In genomic region chr5:178279723-178280438, GRCh38 we compare ENCODE assay signal across 8 cellular contexts. TPM values are rescaled to one million over a fixed set of nuclear protein-coding genes. Genes with fewer than 3 reads are reported as not detected.
A peak's percentile ranks its signal among the peaks of the same experiment; 100 is the strongest.
DNase-seq lines count a peak whose midpoint lies in the region; ATAC-seq, FAIRE-seq and TF ChIP-seq lines count a peak whose summit lies in the region.

No MANE protein-coding gene starts in this region.

- H3K27me3 ChIP-seq in neutrophil (no peaks in the 10 kb centered on the region), suprapubic skin (peaks cover 24% of the 10 kb centered on the region)

- ATAC-seq in HG03342 (IDR thresholded peaks at IDR 0.05; ENCODE audit: unreplicated experiment) = peak; percentile 56

- TF ChIP-seq CTCF in neutrophil (IDR thresholded peaks at IDR 0.05) (peak; percentile 82), suprapubic skin (IDR thresholded peaks at IDR 0.05) (peak; percentile 41 to 85)

- no peak for TF ChIP-seq POLR2A in suprapubic skin (IDR thresholded peaks at IDR 0.05)

- no peak for TF ChIP-seq EP300 in suprapubic skin (IDR thresholded peaks at IDR 0.05)

- H3K36me3 ChIP-seq in neutrophil = no peaks in the 10 kb centered on the region
- no peaks in the 10 kb centered on the region for H3K36me3 ChIP-seq in suprapubic skin

- H3K4me1 ChIP-seq in neutrophil (ENCODE audit: control insufficient read depth in 1 of 2, insufficient read depth in 1 of 2, low read depth in 1 of 2, low read length in 1 of 2) = peaks cover 6 to 9% of the 10 kb centered on the region in 2 experiments
- H3K4me1 ChIP-seq in suprapubic skin = peaks cover 9% of the 10 kb centered on the region

- 27% methylated on average over 12 of the region's 33 CpGs for WGBS in suprapubic skin

- DNase-seq in G401 (ENCODE audit: low spot score) (peak; percentile 87), RCC 7860 (ENCODE audit: low spot score) (peak; percentile 48), foreskin melanocyte (peak; percentile 41), suprapubic skin (ENCODE audit: low spot score in 2 of 2) (peak; percentile 82 to 88), NCI-H446 treated with DMSO at 0.1 percent for 48 hours (lab: John Stamatoyannopoulos, UW) (no peak)
- DNase-seq in activated T-helper 1 cell treated with anti-CD3 and anti-CD28 coated beads, Interleukin-2, amount 50 U/mL, for 16 hours (ENCODE audit: low read depth in 1 of 2, low spot score in 1 of 2) = peak; percentile 19 to 35

- H3K9me3 ChIP-seq in neutrophil = peaks cover 4% of the 10 kb centered on the region
- H3K9me3 ChIP-seq in suprapubic skin = peaks cover 8% of the 10 kb centered on the region

- H3K27ac ChIP-seq in neutrophil = no peak overlapping the region
- H3K27ac ChIP-seq in suprapubic skin = no peak overlapping the region

- FAIRE-seq in RCC 7860 (lab: Jason Lieb, UNC) = no peak

- in situ Hi-C loops in G401 (cut with HindIII; ENCODE audit: low sequenced_read_pairs) = no loop called here

- H3K4me3 ChIP-seq in neutrophil (ENCODE audit: low read depth in 1 of 2, low read length in 1 of 2) = no peak overlapping the region
- H3K4me3 ChIP-seq in suprapubic skin = no peak overlapping the region

RNA-seq across cellular contexts. Expression of gene PHYKPL, which starts 47.3 kb away (rescaled TPM):
- 26.6 and 32.6 TPM in 2 replicates for total RNA-seq in G401 (2014; rRNA removed; shearing (Covaris generic))
- total RNA-seq in suprapubic skin = 10 to 100 TPM; 27.1 to 50.5 (median 35.7) TPM
